8 cellular contexts compared by ENCODE assay signal in the genomic region with DNA sequence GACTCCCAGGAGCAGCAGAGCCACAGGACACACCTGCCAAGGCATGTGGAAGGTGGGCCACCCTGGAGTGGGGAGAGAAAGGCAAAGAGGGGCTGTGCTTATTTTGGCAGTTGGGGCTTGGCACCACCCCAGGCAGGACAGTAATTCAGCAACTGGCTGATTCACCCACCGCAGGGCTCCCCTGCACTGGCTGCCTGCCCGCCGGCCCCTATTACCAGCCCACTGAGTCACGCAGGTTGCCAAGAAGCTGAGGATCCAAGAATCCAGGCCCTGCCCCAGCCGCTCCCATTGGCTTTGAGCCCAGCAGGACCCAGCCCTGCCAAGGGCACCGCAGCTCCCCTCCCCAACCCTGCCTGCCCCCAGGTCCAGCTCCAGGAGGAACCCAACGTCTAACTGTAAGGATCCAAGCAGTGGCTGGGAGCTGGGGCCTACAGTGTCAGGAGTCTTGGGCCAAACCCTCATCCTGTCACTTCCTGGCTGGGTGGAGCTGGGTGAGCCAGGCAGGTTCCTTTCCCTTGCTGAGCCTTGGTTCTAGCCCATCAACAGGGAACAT. TPM values are rescaled to one million over a fixed set of nuclear protein-coding genes. Genes with fewer than 3 reads are reported as not detected.
DNase-seq lines count a peak whose midpoint lies in the region; ATAC-seq and TF ChIP-seq lines count a peak whose summit lies in the region.

No MANE protein-coding gene starts in this region.

- peak; percentile 96 for DNase-seq in Caki2 (ENCODE audit: low read depth)
- DNase-seq in PC-9 = peak; percentile 94 to 100
- peak; percentile 80 for DNase-seq in adipocyte (ENCODE audit: low read depth)
- peak; percentile 81 for DNase-seq in left cardiac atrium

- peaks cover 7% of the 10 kb centered on the region; the same call in 1 of the 2 replicates for H4K20me1 ChIP-seq in PC-9 (ENCODE audit: insufficient read depth)

- H3K36me3 ChIP-seq in PC-9 (ENCODE audit: low read depth) (no peaks in the 10 kb centered on the region), adipocyte (ENCODE audit: control insufficient read depth, insufficient read depth, low read length, severe bottlenecking) (no peaks in the 10 kb centered on the region)

- H3K9me3 ChIP-seq in PC-9 (ENCODE audit: insufficient read depth, low read depth) = no peaks in the 10 kb centered on the region
- H3K9me3 ChIP-seq in adipocyte (ENCODE audit: control insufficient read depth, low read length) = no peaks in the 10 kb centered on the region

- no peak for TF ChIP-seq CTCF in PC-9 (conservative IDR thresholded peaks at IDR 0.05)

- H3K79me2 ChIP-seq in PC-9 (ENCODE audit: low read depth) = peaks cover 25% of the 10 kb centered on the region

- H3K27me3 ChIP-seq in PC-9 (ENCODE audit: insufficient read depth, low read depth) (no peaks in the 10 kb centered on the region), adipocyte (replicated peaks; ENCODE audit: control insufficient read depth, insufficient read depth, low read length) (no peaks in the 10 kb centered on the region)

- ATAC-seq in left cardiac atrium = peak; percentile 20 to 69
- no peak for ATAC-seq in HG02870 (IDR thresholded peaks at IDR 0.05; ENCODE audit: unreplicated experiment)
- ATAC-seq in HG03571 (IDR thresholded peaks at IDR 0.05; ENCODE audit: unreplicated experiment) = no peak
- ATAC-seq in GM21360 (IDR thresholded peaks at IDR 0.05; ENCODE audit: unreplicated experiment) = no peak

- H2AFZ ChIP-seq in PC-9 = no peak overlapping the region

- H3K4me3 ChIP-seq in PC-9 (peak overlapping the region; percentile 19; the same call in 1 of the 2 replicates), adipocyte (ENCODE audit: low read length) (no peak overlapping the region), skin epidermis (no peak overlapping the region)

- in situ Hi-C loops in Caki2 (cut with HindIII; ENCODE audit: low pct_unique_long_range_greater_than_20kb, low sequenced_read_pairs) = no loop called here

- H3K9me2 ChIP-seq in PC-9 (ENCODE audit: insufficient read depth) = no peaks in the 10 kb centered on the region

- H3K9ac ChIP-seq in adipocyte (ENCODE audit: low read length) = peak overlapping the region; percentile 74

- POLR2A ChIA-PET in PC-9 (lab: Charles Lee; ENCODE audit: unreplicated experiment) = interaction anchor here (0.5 to 1.0 kb wide), 9 partner anchors 8 to 344 kb away, joined by 3 to 9 read pairs (median 4); a partner anchor contains a TSS

- H3K4me2 ChIP-seq in PC-9 = peak overlapping the region; percentile 76

- peaks cover 39% of the 10 kb centered on the region for H3F3A ChIP-seq in PC-9 (ENCODE audit: insufficient read depth, low read depth)

- intact Hi-C loops in PC-9 (cut with micrococcal nuclease; ENCODE audit: unreplicated experiment) = loop anchor here (1.0 kb wide), 3 partner anchors 8 to 21 kb away; no protein-coding TSS in a partner anchor
- intact Hi-C loops in left cardiac atrium (cut with DNase I) = no loop called here

- H3K4me1 ChIP-seq in PC-9 (replicated peaks; ENCODE audit: insufficient read depth) (peaks cover 39% of the 10 kb centered on the region), adipocyte (ENCODE audit: control insufficient read depth, insufficient read depth, low read length) (peaks cover 46% of the 10 kb centered on the region)

- CTCF ChIA-PET in PC-9 (lab: Charles Lee) = interaction anchor here (1.0 to 3.2 kb wide), 3 partner anchors 9 to 14 kb away, joined by 3 to 25 read pairs (median 8); no protein-coding TSS in a partner anchor

- H3K27ac ChIP-seq in PC-9 = peak overlapping the region; percentile 70
- H3K27ac ChIP-seq in skin epidermis = peak overlapping the region; percentile 6 to 100 (median 95)

- no TSS peak for BruUV-seq in PC-9 (replicated peaks; lab: Mats Ljungman, UMichigan)

RNA-seq across cellular contexts. Expression of a gene that starts 14.2 kb away (rescaled TPM):
- 11.1 and 18.6 TPM in 2 replicates for total RNA-seq in Caki2 (2014; rRNA removed; shearing (Covaris generic); ENCODE audit: low replicate concordance)
- 24.8 and 30.0 TPM in 2 replicates for total RNA-seq in PC-9 (2021)
- total RNA-seq in left cardiac atrium = 10 to 100 TPM; 27.0 to 29.3 TPM

RNA-seq across cellular contexts. Expression of a gene that starts 28.4 kb away (rescaled TPM):
- not detected in 2 replicates for total RNA-seq in Caki2 (2014; rRNA removed; shearing (Covaris generic); ENCODE audit: low replicate concordance)
- 1.2 and 3.0 TPM in 2 replicates for total RNA-seq in PC-9 (2021)
- total RNA-seq in left cardiac atrium = 10 to 100 TPM; 10.8 to 12.8 TPM

Comparison
In these comparisons a context has a peak if more than half of its experiments do, and no peak if none do; other contexts are left out.
1. ATAC-seq: peak in left cardiac atrium (2 of 2); none in HG02870 (single experiment), HG03571 (single experiment) and GM21360 (single experiment).
2. Peak in every context shown above with its lines, with median percentiles within 50 percentile points of each other: DNase-seq.